Comparison of ENCODE assay signal across 8 cellular contexts in genomic region chr1:236759252-236759859, GRCh38. TPM values are rescaled to one million over a fixed set of nuclear protein-coding genes. Genes with fewer than 3 reads are reported as not detected.
DNase-seq lines count a peak whose midpoint lies in the region; TF ChIP-seq lines count a peak whose summit lies in the region.

No MANE protein-coding gene starts in this region.

- peaks cover 5% of the 10 kb centered on the region for H3K4me1 Mint-ChIP-seq in activated T-helper 1 cell treated with anti-CD3 and anti-CD28 coated beads, Interleukin-12 subunit alpha, Interleukin-12 subunit beta, Interleukin-2, Interleukin-4 antibody, amounts not matched to agents 30 ng/mL and 10 ng/mL and 1 ng/mL, durations not matched to agents 14 hours and 24 hours and 36 hours (ENCODE audit: low read depth)

- H3K9me3 ChIP-seq in HAP-1: no peaks in the 10 kb centered on the region
- H3K9me3 ChIP-seq in NT2/D1 (ENCODE audit: insufficient read depth, low read length): no peaks in the 10 kb centered on the region

- H3K36me3 ChIP-seq in HAP-1 (replicated peaks): no peaks in the 10 kb centered on the region; the same call in 1 of the 2 replicates
- peaks cover 39% of the 10 kb centered on the region for H3K36me3 ChIP-seq in NT2/D1 (ENCODE audit: insufficient read depth, insufficient read length, low read length)

- H3K9ac ChIP-seq in NT2/D1 (ENCODE audit: insufficient read length, low read depth): no peak overlapping the region

- H3K4me3 ChIP-seq in HAP-1: no peak overlapping the region
- H3K4me3 ChIP-seq in NT2/D1 (ENCODE audit: insufficient read length, low read depth): no peak overlapping the region
- H3K4me3 ChIP-seq in choroid plexus epithelial cell (ENCODE audit: low read depth, low read length): no peak overlapping the region

- H3K27me3 Mint-ChIP-seq in activated T-helper 1 cell treated with anti-CD3 and anti-CD28 coated beads, Interleukin-12 subunit alpha, Interleukin-12 subunit beta, Interleukin-2, Interleukin-4 antibody, amounts not matched to agents 30 ng/mL and 10 ng/mL and 1 ng/mL, durations not matched to agents 14 hours and 24 hours and 36 hours (ENCODE audit: insufficient read depth): peaks cover 2% of the 10 kb centered on the region

- intact Hi-C loops in activated T-helper 1 cell treated with anti-CD3 and anti-CD28 coated beads, Interleukin-12 subunit alpha, Interleukin-12 subunit beta, Interleukin-2, Interleukin-4 antibody, amounts not matched to agents 30 ng/mL and 10 ng/mL and 1 ng/mL, durations not matched to agents 14 hours and 24 hours and 36 hours (cut with micrococcal nuclease): loop anchor here (1.0 to 10.0 kb wide), 3 partner anchors 35 to 285 kb away; partner anchors contain the start of genes MTR and RYR2

- in situ Hi-C loops in HAP-1 (cut with MboI; ENCODE audit: low sequenced_read_pairs): loop anchor here (25.0 kb wide), 1 partner anchor 628 kb away; no protein-coding TSS in a partner anchor

- H3K9me3 Mint-ChIP-seq in activated T-helper 1 cell treated with anti-CD3 and anti-CD28 coated beads, Interleukin-12 subunit alpha, Interleukin-12 subunit beta, Interleukin-2, Interleukin-4 antibody, amounts not matched to agents 30 ng/mL and 10 ng/mL and 1 ng/mL, durations not matched to agents 14 hours and 24 hours and 36 hours: no peaks in the 10 kb centered on the region

- H3K4me1 ChIP-seq in HAP-1: no peaks in the 10 kb centered on the region
- H3K4me1 ChIP-seq in NT2/D1 (ENCODE audit: insufficient read depth, insufficient read length): no peaks in the 10 kb centered on the region

- peak; percentile 71 for TF ChIP-seq CTCF in choroid plexus epithelial cell (conservative IDR thresholded peaks at IDR 0.05; ENCODE audit: low read depth, low read length)

- DNase-seq in NCI-H748 (lab: John Stamatoyannopoulos, UW; ENCODE audit: unreplicated experiment): peak; percentile 26
- DNase-seq in NCI-H748 treated with DMSO at 0.1 percent for 48 hours (lab: John Stamatoyannopoulos, UW): no peak
- peak; percentile 32 to 43 for DNase-seq in HAP-1 (ENCODE audit: low spot score in 2 of 2)
- DNase-seq in NT2/D1 (ENCODE audit: low read depth, low spot score): peak; percentile 58
- DNase-seq in choroid plexus epithelial cell (ENCODE audit: low read depth): peak; percentile 72
- peak; percentile 14 for DNase-seq in middle frontal gyrus (ENCODE audit: extremely low spot score, low spot score)
- DNase-seq in activated T-helper 1 cell treated with anti-CD3 and anti-CD28 coated beads, Interleukin-12 subunit alpha, Interleukin-12 subunit beta, Interleukin-2, Interleukin-4 antibody, amounts not matched to agents 30 ng/mL and 10 ng/mL and 1 ng/mL, durations not matched to agents 14 hours and 24 hours and 36 hours (ENCODE audit: low spot score): no peak
- no peak for DNase-seq in ureter (ENCODE audit: low spot score)

- H3K36me3 Mint-ChIP-seq in activated T-helper 1 cell treated with anti-CD3 and anti-CD28 coated beads, Interleukin-12 subunit alpha, Interleukin-12 subunit beta, Interleukin-2, Interleukin-4 antibody, amounts not matched to agents 30 ng/mL and 10 ng/mL and 1 ng/mL, durations not matched to agents 14 hours and 24 hours and 36 hours (ENCODE audit: low read depth): no peaks in the 10 kb centered on the region

- no peaks in the 10 kb centered on the region for H3K27me3 ChIP-seq in HAP-1 (ENCODE audit: low read depth)
- H3K27me3 ChIP-seq in NT2/D1 (ENCODE audit: insufficient read depth, insufficient read length): no peaks in the 10 kb centered on the region

- H3K27ac Mint-ChIP-seq in activated T-helper 1 cell treated with anti-CD3 and anti-CD28 coated beads, Interleukin-12 subunit alpha, Interleukin-12 subunit beta, Interleukin-2, Interleukin-4 antibody, amounts not matched to agents 30 ng/mL and 10 ng/mL and 1 ng/mL, durations not matched to agents 14 hours and 24 hours and 36 hours: no peak overlapping the region

- H3K4me3 Mint-ChIP-seq in activated T-helper 1 cell treated with anti-CD3 and anti-CD28 coated beads, Interleukin-12 subunit alpha, Interleukin-12 subunit beta, Interleukin-2, Interleukin-4 antibody, amounts not matched to agents 30 ng/mL and 10 ng/mL and 1 ng/mL, durations not matched to agents 14 hours and 24 hours and 36 hours: no peak overlapping the region

RNA-seq across cellular contexts. Expression of gene MTR, which starts 35.7 kb away (rescaled TPM):
- 48.9 and 49.2 TPM in 2 replicates for total RNA-seq in activated T-helper 1 cell treated with anti-CD3 and anti-CD28 coated beads, Interleukin-12 subunit alpha, Interleukin-12 subunit beta, Interleukin-2, Interleukin-4 antibody, amounts not matched to agents 30 ng/mL and 10 ng/mL and 1 ng/mL, durations not matched to agents 14 hours and 24 hours and 36 hours
- 72.0 TPM for total RNA-seq in ureter

Comparison
In these comparisons a context has a peak if more than half of its experiments do, and no peak if none do; other contexts are left out.
1. DNase-seq: peak in NCI-H748 (single experiment), HAP-1 (2 of 2), NT2/D1 (single experiment), choroid plexus epithelial cell (single experiment) and middle frontal gyrus (single experiment); none in NCI-H748 treated with DMSO at 0.1 percent for 48 hours (single experiment), activated T-helper 1 cell treated with anti-CD3 and anti-CD28 coated beads, Interleukin-12 subunit alpha, Interleukin-12 subunit beta, Interleukin-2, Interleukin-4 antibody, amounts not matched to agents 30 ng/mL and 10 ng/mL and 1 ng/mL, durations not matched to agents 14 hours and 24 hours and 36 hours (single experiment) and ureter (single experiment).